In the genomic region with DNA sequence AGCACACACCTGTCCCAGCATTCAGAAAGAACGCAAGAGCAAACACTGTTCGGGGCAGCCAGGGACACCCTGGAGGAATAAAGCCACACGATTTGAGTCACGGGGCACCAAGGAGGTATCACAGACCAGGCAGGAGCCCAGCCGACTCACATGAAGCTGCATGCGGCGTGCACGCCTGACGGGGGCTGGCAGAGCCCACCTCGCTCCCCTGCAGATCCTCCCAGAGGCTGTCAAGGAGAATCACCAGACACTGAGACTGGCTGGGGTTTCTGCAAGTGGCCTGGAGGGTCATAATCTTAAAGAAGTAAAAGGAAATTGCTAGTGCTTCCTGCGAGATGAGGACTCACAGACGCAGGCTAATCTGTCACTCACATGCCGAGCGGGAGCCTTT, we compare ENCODE assay signal across 15 cellular contexts.
"Had no signal": no experiment of that assay in that cellular context is flagged by ENCODE, and none has a peak within 500 bp of the region (broad histone marks: within the 10 kb centered on the region; RNA-seq: fewer than 3 reads in every experiment).

No MANE protein-coding gene starts in this region.

- H3K36me3 ChIP-seq: gastrocnemius medialis, left lung, stomach had no signal

- H3K9me3 ChIP-seq: gastrocnemius medialis, left lung, stomach, testis had no signal

- H3K27ac ChIP-seq: epithelial cell of prostate, gastrocnemius medialis, left lung, stomach, testis had no signal

- H3K4me3 ChIP-seq: gastrocnemius medialis, left lung, stomach, testis had no signal

- H3K4me1 ChIP-seq: gastrocnemius medialis, left lung, stomach, testis had no signal

- H3K27me3 ChIP-seq: testis had no signal

- DNase-seq: activated B cell treated with CpG ODN at 0.5 μM for 24 hours; activated CD4-positive, alpha-beta T cell treated with anti-CD3 and anti-CD28 coated beads for 48 hours; activated CD8-positive, alpha-beta T cell treated with anti-CD3 and anti-CD28 coated beads for 36 hours; activated naive CD8-positive, alpha-beta T cell treated with anti-CD3 and anti-CD28 coated beads, Interleukin-2, amount 10 ng/mL, durations not matched to agents 7 days and 5 days; activated T-cell treated with anti-CD3 and anti-CD28 coated beads, Interleukin-2, amount 50 U/mL, for 72 hours; cerebellar nuclear complex; effector memory CD4-positive, alpha-beta T cell; gastrocnemius medialis; natural killer cell; stomach; T-helper 2 cell; testis had no signal

- ATAC-seq: activated CD8-positive, alpha-beta T cell treated with anti-CD3 and anti-CD28 coated beads for 36 hours; activated T-cell treated with anti-CD3 and anti-CD28 coated beads, Interleukin-2, amount 50 U/mL, for 72 hours; gastrocnemius medialis; left lung; natural killer cell; sciatic nerve had no signal
